In genomic region chr1:16147615-16147926, GRCh38 we compare ENCODE assay signal across 14 cellular contexts. TPM values are rescaled to one million over a fixed set of nuclear protein-coding genes. Genes with fewer than 3 reads are reported as not detected.
DNase-seq lines count a peak whose midpoint lies in the region; ATAC-seq and TF ChIP-seq lines count a peak whose summit lies in the region.
"Had no signal": no experiment of that assay in that cellular context is flagged by ENCODE, and none has a peak within 500 bp of the region (broad histone marks: within the 10 kb centered on the region; RNA-seq: fewer than 3 reads in every experiment).

No MANE protein-coding gene starts in this region.

- POLR2A ChIA-PET in CD8-positive, alpha-beta memory T cell (lab: Charles Lee), result no interaction called here

- peak overlapping the region; percentile 98 for H3K27ac ChIP-seq in left ventricle myocardium inferior (replicated peaks)
- peak overlapping the region; percentile 88 to 94 for H3K27ac ChIP-seq in esophagus (ENCODE audit: low read depth in 2 of 2, low read length in 1 of 2)
- H3K27ac ChIP-seq in CD8-positive, alpha-beta memory T cell (ENCODE audit: low read depth, low read length), result no peak overlapping the region

- H3K27me3 ChIP-seq in left ventricle myocardium inferior (ENCODE audit: low read depth), result no peaks in the 10 kb centered on the region
- no peaks in the 10 kb centered on the region for H3K27me3 ChIP-seq in esophagus (ENCODE audit: control insufficient read depth in 1 of 2, insufficient read depth in 2 of 2, low read length in 2 of 2)
- peaks cover 10% of the 10 kb centered on the region for H3K27me3 ChIP-seq in CD8-positive, alpha-beta memory T cell (ENCODE audit: insufficient read depth, low read length, poor library complexity, severe bottlenecking)

- H3K4me3 ChIP-seq in left ventricle myocardium inferior, result peak overlapping the region; percentile 56
- H3K4me3 ChIP-seq in esophagus (ENCODE audit: low read depth in 1 of 2, low read length in 2 of 2), result peak overlapping the region in 1 of 2 donors; percentile 40
- H3K4me3 ChIP-seq in CD8-positive, alpha-beta memory T cell (ENCODE audit: low read length), result no peak overlapping the region

- DNase-seq in left ventricle myocardium inferior (no peak), left cardiac atrium (no peak), osteocyte (ENCODE audit: extremely low spot score, unreplicated experiment) (no peak), iPS-NIHi11 (ENCODE audit: low spot score) (no peak), epidermal melanocyte (ENCODE audit: insufficient read length, low spot score) (no peak)
- DNase-seq in activated CD4-positive, alpha-beta T cell treated with anti-CD3 and anti-CD28 coated beads, Interleukin-2, amount 50 U/mL, for 48 hours, result no peak
- no peak for DNase-seq in CD8-positive, alpha-beta memory T cell
- DNase-seq: activated T-cell treated with anti-CD3 and anti-CD28 coated beads for 4 hours; NCI-H1105 treated with DMSO at 0.1 percent for 48 hours; NCI-H226; retina; stimulated activated naive CD8-positive, alpha-beta T cell treated with anti-CD3 and anti-CD28 coated beads, Interleukin-15, amount 100 ng/mL, for 72 hours; T-helper 1 cell had no signal

- no peak for ATAC-seq in left cardiac atrium
- ATAC-seq: stimulated activated naive CD8-positive, alpha-beta T cell treated with anti-CD3 and anti-CD28 coated beads, Interleukin-15, amount 100 ng/mL, for 72 hours had no signal

- H3K36me3 ChIP-seq in left ventricle myocardium inferior (peaks cover 34% of the 10 kb centered on the region), esophagus (ENCODE audit: control insufficient read depth in 2 of 2, insufficient read depth in 2 of 2, low read length in 1 of 2) (peaks cover 10 to 42% of the 10 kb centered on the region in 2 donors)
- H3K36me3 ChIP-seq in CD8-positive, alpha-beta memory T cell (ENCODE audit: insufficient read depth, low read length), result no peaks in the 10 kb centered on the region

- H3K4me1 ChIP-seq in left ventricle myocardium inferior, result peaks cover 98% of the 10 kb centered on the region
- H3K4me1 ChIP-seq in esophagus (ENCODE audit: control insufficient read depth in 2 of 2, insufficient read depth in 2 of 2, low read length in 1 of 2), result peaks cover 21 to 44% of the 10 kb centered on the region in 2 donors
- peaks cover 20% of the 10 kb centered on the region for H3K4me1 ChIP-seq in CD8-positive, alpha-beta memory T cell (ENCODE audit: insufficient read depth, low read length)

- H3K4me3 Mint-ChIP-seq in osteocyte (ENCODE audit: unreplicated experiment), result peak overlapping the region; percentile 73
- H3K4me3 Mint-ChIP-seq in CD8-positive, alpha-beta memory T cell, result no peak overlapping the region
- H3K4me3 Mint-ChIP-seq: stimulated activated naive CD8-positive, alpha-beta T cell treated with anti-CD3 and anti-CD28 coated beads, Interleukin-15, amount 100 ng/mL, for 72 hours had no signal

- peak overlapping the region; percentile 95 for H3K27ac Mint-ChIP-seq in osteocyte (ENCODE audit: unreplicated experiment)
- no peak overlapping the region for H3K27ac Mint-ChIP-seq in CD8-positive, alpha-beta memory T cell
- H3K27ac Mint-ChIP-seq: stimulated activated naive CD8-positive, alpha-beta T cell treated with anti-CD3 and anti-CD28 coated beads, Interleukin-15, amount 100 ng/mL, for 72 hours had no signal

- no peaks in the 10 kb centered on the region for H3K27me3 Mint-ChIP-seq in osteocyte (ENCODE audit: unreplicated experiment)
- H3K27me3 Mint-ChIP-seq in CD8-positive, alpha-beta memory T cell, result peaks cover 7 to 15% of the 10 kb centered on the region in 2 donors

- intact Hi-C loops in left ventricle myocardium inferior (cut with micrococcal nuclease), result no loop called here
- intact Hi-C loops in left cardiac atrium (cut with DNase I), result no loop called here

- no peaks in the 10 kb centered on the region for H3K9me3 Mint-ChIP-seq in osteocyte (ENCODE audit: unreplicated experiment)
- no peaks in the 10 kb centered on the region for H3K9me3 Mint-ChIP-seq in CD8-positive, alpha-beta memory T cell
- H3K9me3 Mint-ChIP-seq: stimulated activated naive CD8-positive, alpha-beta T cell treated with anti-CD3 and anti-CD28 coated beads, Interleukin-15, amount 100 ng/mL, for 72 hours had no signal

- H3K36me3 Mint-ChIP-seq in osteocyte (ENCODE audit: unreplicated experiment), result peaks cover 38% of the 10 kb centered on the region
- no peaks in the 10 kb centered on the region for H3K36me3 Mint-ChIP-seq in CD8-positive, alpha-beta memory T cell

- TF ChIP-seq CTCF in left ventricle myocardium inferior (IDR thresholded peaks at IDR 0.05; ENCODE audit: borderline replicate concordance) (no peak), osteocyte (IDR thresholded peaks at IDR 0.05) (no peak)

- peaks cover 89% of the 10 kb centered on the region for H3K4me1 Mint-ChIP-seq in osteocyte (ENCODE audit: unreplicated experiment)
- peaks cover 0 to 4% (median 3%) of the 10 kb centered on the region in 3 donors for H3K4me1 Mint-ChIP-seq in CD8-positive, alpha-beta memory T cell

- WGBS in esophagus, 2 donors, result 82 to 91% methylated on average over 2 of the region's 2 CpGs

- H3K9me3 ChIP-seq in left ventricle myocardium inferior (replicated peaks) (no peaks in the 10 kb centered on the region), esophagus (ENCODE audit: control insufficient read depth in 2 of 2, insufficient read depth in 1 of 2, low read depth in 1 of 2, low read length in 1 of 2) (peaks cover 0 to 3% of the 10 kb centered on the region in 2 donors)
- no peaks in the 10 kb centered on the region for H3K9me3 ChIP-seq in CD8-positive, alpha-beta memory T cell (ENCODE audit: low read length)

- CTCF ChIA-PET in CD8-positive, alpha-beta memory T cell (lab: Charles Lee), result interaction anchor here (2.0 kb wide), 1 partner anchor 69 kb away, joined by 6 read pairs; no protein-coding TSS in a partner anchor

RNA-seq across cellular contexts. Expression of gene EPHA2, which starts 8.3 kb away (rescaled TPM):
- total RNA-seq in left ventricle myocardium inferior (9.6 TPM), left cardiac atrium (10 to 100 TPM in 1 of 2 donors, 1 to 10 TPM in 1; 8.1 to 24.1 TPM), osteocyte (152 and 155 TPM in 2 replicates)
- polyA plus RNA-seq in esophagus, result 100 to 1,000 TPM; 111 to 133 TPM
- not detected for total RNA-seq in CD8-positive, alpha-beta memory T cell
- polyA plus RNA-seq in CD8-positive, alpha-beta memory T cell, result not detected

Comparison
In these comparisons a context has a peak if more than half of its experiments do, and no peak if none do; other contexts are left out.
1. RNA of gene EPHA2, which starts 8.3 kb away (total RNA-seq): 152 to 155 TPM in osteocyte, 8.1 to 24.1 TPM in left cardiac atrium and 9.6 TPM in left ventricle myocardium inferior (single experiment); not detected in CD8-positive, alpha-beta memory T cell; every median in the first group is over 4 times any median in the second.